Comparison of ENCODE assay signal across 9 cellular contexts in the genomic region with DNA sequence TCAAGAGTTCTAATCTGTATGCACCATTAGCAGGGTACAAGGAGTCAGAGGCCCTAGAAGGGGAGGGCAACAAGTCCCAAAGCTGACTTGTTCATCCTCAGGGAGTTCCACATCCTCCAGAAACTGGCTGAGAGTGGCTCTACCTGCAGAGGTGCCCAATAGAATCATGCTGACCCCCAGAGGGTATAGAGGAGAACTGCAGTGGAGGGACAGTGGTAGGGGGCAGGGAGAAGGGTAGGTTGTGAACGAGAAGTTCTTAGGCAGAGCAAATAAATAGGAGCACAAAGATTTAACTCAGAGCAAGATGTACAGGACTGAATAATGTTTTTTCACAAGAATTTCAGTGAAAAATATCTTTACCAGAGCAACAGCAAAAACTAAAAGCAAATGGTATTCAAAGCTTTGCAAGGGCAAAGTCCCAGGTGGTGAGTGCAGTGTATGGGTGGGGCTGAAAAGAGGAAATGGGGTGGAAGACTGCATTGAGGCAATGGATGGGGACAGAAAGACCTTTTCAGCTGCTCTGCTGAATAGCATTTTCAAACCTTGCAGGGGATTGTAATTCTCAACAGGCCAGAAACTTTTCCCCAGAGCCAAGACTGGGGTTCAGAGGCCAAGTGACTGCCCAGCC. TPM values are rescaled to one million over a fixed set of nuclear protein-coding genes. Genes with fewer than 3 reads are reported as not detected.
A peak's percentile ranks its signal among the peaks of the same experiment; 100 is the strongest.
DNase-seq lines count a peak whose midpoint lies in the region; ATAC-seq and TF ChIP-seq lines count a peak whose summit lies in the region.
"Had no signal": no experiment of that assay in that cellular context is flagged by ENCODE, and none has a peak within 500 bp of the region (broad histone marks: within the 10 kb centered on the region; RNA-seq: fewer than 3 reads in every experiment).

No MANE protein-coding gene starts in this region.

- no peak overlapping the region for H3K27ac Mint-ChIP-seq in naive thymus-derived CD4-positive, alpha-beta T cell
- H3K27ac Mint-ChIP-seq: activated T-cell treated with anti-CD3 and anti-CD28 coated beads, Interleukin-2, amount 50 U/mL, for 72 hours had no signal

- H3K4me1 Mint-ChIP-seq in naive thymus-derived CD4-positive, alpha-beta T cell, result peaks cover 0 to 5% (median 0%) of the 10 kb centered on the region in 7 donors
- H3K4me1 Mint-ChIP-seq in activated T-cell treated with anti-CD3 and anti-CD28 coated beads, Interleukin-2, amount 50 U/mL, for 4 hours (ENCODE audit: low read depth), result peaks cover 3% of the 10 kb centered on the region

- peak overlapping the region; percentile 68 for H3K27ac ChIP-seq in OCI-LY7 (ENCODE audit: low read depth, low read length, poor library complexity, severe bottlenecking)
- H3K27ac ChIP-seq in naive thymus-derived CD4-positive, alpha-beta T cell (ENCODE audit: low read depth, low read length), result no peak overlapping the region

- H3K36me3 ChIP-seq in OCI-LY7 (ENCODE audit: insufficient read depth, low read length), result no peaks in the 10 kb centered on the region
- no peaks in the 10 kb centered on the region for H3K36me3 ChIP-seq in naive thymus-derived CD4-positive, alpha-beta T cell (ENCODE audit: control insufficient read depth in 2 of 3, insufficient read depth in 3 of 3, low read length in 3 of 3)

- POLR2A ChIA-PET in OCI-LY7 (lab: Charles Lee), result interaction anchor here (0.7 to 1.0 kb wide), 2 partner anchors 115 to 193 kb away, joined by 3 to 5 read pairs; no protein-coding TSS in a partner anchor
- POLR2A ChIA-PET in naive thymus-derived CD4-positive, alpha-beta T cell (lab: Charles Lee), result no interaction called here

- TF ChIP-seq CTCF in OCI-LY7 (conservative IDR thresholded peaks at IDR 0.05; ENCODE audit: low read length), result peak; percentile 99

- no peaks in the 10 kb centered on the region for H3K36me3 Mint-ChIP-seq in naive thymus-derived CD4-positive, alpha-beta T cell
- H3K36me3 Mint-ChIP-seq in activated T-cell treated with anti-CD3 and anti-CD28 coated beads, Interleukin-2, amount 50 U/mL, for 4 hours (ENCODE audit: insufficient read depth), result no peaks in the 10 kb centered on the region

- no peaks in the 10 kb centered on the region for H3K79me2 ChIP-seq in OCI-LY7 (ENCODE audit: insufficient read depth, low read depth, low read length)

- no peak overlapping the region for H3K4me3 Mint-ChIP-seq in naive thymus-derived CD4-positive, alpha-beta T cell
- H3K4me3 Mint-ChIP-seq in activated T-cell treated with anti-CD3 and anti-CD28 coated beads, Interleukin-2, amount 50 U/mL, for 4 hours, result no peak overlapping the region
- H3K4me3 Mint-ChIP-seq: activated T-cell treated with anti-CD3 and anti-CD28 coated beads, Interleukin-2, amount 50 U/mL, for 72 hours had no signal

- peak overlapping the region; percentile 68 for H2AFZ ChIP-seq in OCI-LY7 (ENCODE audit: low read length)

- H3K4me2 ChIP-seq in OCI-LY7 (ENCODE audit: low read length), result peak overlapping the region; percentile 63

- no peaks in the 10 kb centered on the region for H3K27me3 ChIP-seq in naive thymus-derived CD4-positive, alpha-beta T cell (ENCODE audit: control insufficient read depth in 2 of 2, insufficient read depth in 2 of 2, low read length in 2 of 2)

- H3K4me3 ChIP-seq in OCI-LY7 (ENCODE audit: low read depth, low read length, poor library complexity, severe bottlenecking), result peak overlapping the region; percentile 43
- no peak overlapping the region for H3K4me3 ChIP-seq in naive thymus-derived CD4-positive, alpha-beta T cell (ENCODE audit: low read length)

- peaks cover 3 to 15% (median 6%) of the 10 kb centered on the region in 5 donors for H3K27me3 Mint-ChIP-seq in naive thymus-derived CD4-positive, alpha-beta T cell
- peaks cover 2% of the 10 kb centered on the region for H3K27me3 Mint-ChIP-seq in activated T-cell treated with anti-CD3 and anti-CD28 coated beads, Interleukin-2, amount 50 U/mL, for 4 hours (ENCODE audit: low read depth)

- DNase-seq in OCI-LY7 (ENCODE audit: low spot score) (peak; percentile 88), 8988T (no peak), T-helper 1 cell (no peak), NCI-H1436 treated with DMSO at 0.1 percent for 48 hours (lab: John Stamatoyannopoulos, UW) (no peak)
- DNase-seq in naive thymus-derived CD4-positive, alpha-beta T cell, result no peak
- DNase-seq in activated T-cell treated with anti-CD3 and anti-CD28 coated beads, Interleukin-2, amount 50 U/mL, for 4 hours, result no peak
- DNase-seq: activated T-cell treated with anti-CD3 and anti-CD28 coated beads, Interleukin-2, amount 50 U/mL, for 72 hours had no signal

- H3K9me3 ChIP-seq in OCI-LY7 (ENCODE audit: low read length), result no peaks in the 10 kb centered on the region
- H3K9me3 ChIP-seq in naive thymus-derived CD4-positive, alpha-beta T cell (ENCODE audit: control insufficient read depth in 2 of 3, low read length in 3 of 3), result no peaks in the 10 kb centered on the region

- CTCF ChIA-PET in OCI-LY7 (lab: Charles Lee; ENCODE audit: unreplicated experiment), result interaction anchor here (1.0 to 1.1 kb wide), 3 partner anchors 36 to 193 kb away, joined by 3 to 4 read pairs (median 3); no protein-coding TSS in a partner anchor
- CTCF ChIA-PET in naive thymus-derived CD4-positive, alpha-beta T cell (lab: Charles Lee), result no interaction called here

- intact Hi-C loops in OCI-LY7 (cut with micrococcal nuclease; ENCODE audit: unreplicated experiment), result loop anchor here (1.0 to 10.0 kb wide), 9 partner anchors 49 to 399 kb away; no protein-coding TSS in a partner anchor
- intact Hi-C loops in naive thymus-derived CD4-positive, alpha-beta T cell (cut with micrococcal nuclease), result no loop called here

- H3K9me3 Mint-ChIP-seq in naive thymus-derived CD4-positive, alpha-beta T cell, result peaks cover 0 to 2% (median 0%) of the 10 kb centered on the region in 11 donors
- H3K9me3 Mint-ChIP-seq in activated T-cell treated with anti-CD3 and anti-CD28 coated beads, Interleukin-2, amount 50 U/mL, for 4 hours, result no peaks in the 10 kb centered on the region
- H3K9me3 Mint-ChIP-seq: activated T-cell treated with anti-CD3 and anti-CD28 coated beads, Interleukin-2, amount 50 U/mL, for 72 hours had no signal

- peaks cover 64% of the 10 kb centered on the region for H3K4me1 ChIP-seq in OCI-LY7 (ENCODE audit: insufficient read depth, low read length, poor library complexity, severe bottlenecking)
- peaks cover 0 to 4% of the 10 kb centered on the region in 2 donors for H3K4me1 ChIP-seq in naive thymus-derived CD4-positive, alpha-beta T cell (ENCODE audit: control insufficient read depth in 2 of 2, insufficient read depth in 2 of 2, low read length in 2 of 2)

- ATAC-seq in GM18867 (IDR thresholded peaks at IDR 0.05; ENCODE audit: unreplicated experiment), result peak; percentile 71
- peak; percentile 50 for ATAC-seq in HG02678 (IDR thresholded peaks at IDR 0.05; ENCODE audit: unreplicated experiment)
- peak; percentile 53 for ATAC-seq in naive thymus-derived CD4-positive, alpha-beta T cell
- ATAC-seq in activated T-cell treated with anti-CD3 and anti-CD28 coated beads, Interleukin-2, amount 50 U/mL, for 4 hours, result no peak

- H3K9me2 ChIP-seq in OCI-LY7 (ENCODE audit: insufficient read depth, low read length), result no peaks in the 10 kb centered on the region

- no peaks in the 10 kb centered on the region for H4K20me1 ChIP-seq in OCI-LY7 (ENCODE audit: insufficient read depth, low read length)

- BruUV-seq in OCI-LY7 (replicated peaks; lab: Mats Ljungman, UMichigan), result no TSS peak

RNA-seq across cellular contexts. Expression of a gene that starts 3.1 kb away (rescaled TPM):
- 9.5 and 11.5 TPM in 2 replicates for total RNA-seq in OCI-LY7 (2014; rRNA removed; shearing (Covaris generic))
- total RNA-seq in OCI-LY7 (2022), result 6.6 and 8.1 TPM in 2 replicates
- total RNA-seq in naive thymus-derived CD4-positive, alpha-beta T cell, result 1 to 10 TPM in 1 of 5 experiments, under 1 TPM in 2, not detected in 2; 0.27 to 3.2 (median 0.64) TPM
- under 1 TPM in 1 of 2 donors, not detected in 1; 0.09 TPM for polyA plus RNA-seq in naive thymus-derived CD4-positive, alpha-beta T cell
- under 1 TPM in 1 of 3 donors, not detected in 2; 0.05 TPM for total RNA-seq in activated T-cell treated with anti-CD3 and anti-CD28 coated beads, Interleukin-2, amount 50 U/mL, for 4 hours
- total RNA-seq: activated T-cell treated with anti-CD3 and anti-CD28 coated beads, Interleukin-2, amount 50 U/mL, for 72 hours had no signal

RNA-seq across cellular contexts. Expression of a gene that starts 46.1 kb away (rescaled TPM):
- 42.5 and 62.8 TPM in 2 replicates for total RNA-seq in OCI-LY7 (2014; rRNA removed; shearing (Covaris generic))
- total RNA-seq in OCI-LY7 (2022), result 72.6 and 98.3 TPM in 2 replicates
- 10 to 100 TPM in 1 of 5 experiments, 1 to 10 TPM in 1, under 1 TPM in 2, not detected in 1; 0.57 to 10.7 (median 1.2) TPM for total RNA-seq in naive thymus-derived CD4-positive, alpha-beta T cell
- polyA plus RNA-seq in naive thymus-derived CD4-positive, alpha-beta T cell, result under 1 TPM; 0.18 to 0.33 TPM
- total RNA-seq in activated T-cell treated with anti-CD3 and anti-CD28 coated beads, Interleukin-2, amount 50 U/mL, for 4 hours, result under 1 TPM in 1 of 3 donors, not detected in 2; 0.11 TPM

Comparison
In these comparisons a context has a peak if more than half of its experiments do, and no peak if none do; other contexts are left out.
1. ATAC-seq: peak in GM18867 (single experiment), HG02678 (single experiment) and naive thymus-derived CD4-positive, alpha-beta T cell (single experiment); none in activated T-cell treated with anti-CD3 and anti-CD28 coated beads, Interleukin-2, amount 50 U/mL, for 4 hours (0 of 2).